ENCODE assay signal across 8 cellular contexts in genomic region chrX:130165703-130166502, GRCh38.
A peak's percentile ranks its signal among the peaks of the same experiment; 100 is the strongest.
DNase-seq lines count a peak whose midpoint lies in the region; ATAC-seq lines count a peak whose summit lies in the region.

Gene AIFM1, minus strand, starts transcription at chrX:130165841. Its CDS starts 185 bp downstream, at chrX:130165656.

- H3K27ac ChIP-seq in BLaER1, result peak within 1 kb of the TSS; percentile 77

- ATAC-seq in GM19351 (IDR thresholded peaks at IDR 0.05; ENCODE audit: unreplicated experiment), result peak; percentile 90
- ATAC-seq in HG03521 (IDR thresholded peaks at IDR 0.05; ENCODE audit: unreplicated experiment), result peak; percentile 91

- H3K4me1 ChIP-seq in BLaER1, result peaks cover 24% of the 10 kb centered on the region

- H3K27me3 ChIP-seq in BLaER1, result peaks cover 60% of the 10 kb centered on the region

- DNase-seq in NCI-H748 (lab: John Stamatoyannopoulos, UW; ENCODE audit: unreplicated experiment) (peak; percentile 97), dedifferentiated amniotic fluid mesenchymal stem cell (ENCODE audit: extremely low spot score) (peak; percentile 87), left kidney (ENCODE audit: low read depth, low spot score) (peak; percentile 97)
- peak; percentile 81 for DNase-seq in activated CD4-positive, alpha-beta T cell treated with anti-CD3 and anti-CD28 coated beads, Interleukin-2, amount 50 U/mL, for 1 hour
- peak; percentile 86 to 87 for DNase-seq in stimulated activated CD4-positive, alpha-beta T cell treated with anti-CD3 and anti-CD28 coated beads, Interleukin-2, amount 100 ng/mL, for 24 hours

- H4K20me1 ChIP-seq in BLaER1, result 0 out of 2 replicates have a peak, but pooled peaks cover 16% of the 10 kb centered on the region

- peak within 1 kb of the TSS; percentile 82 for H3K9ac ChIP-seq in BLaER1

- peak within 1 kb of the TSS; percentile 76 for H3K4me3 ChIP-seq in BLaER1

- peaks cover 3% of the 10 kb centered on the region; the same call in 1 of the 2 replicates for H3K9me3 ChIP-seq in BLaER1

- no peaks in the 10 kb centered on the region for H3K36me3 ChIP-seq in BLaER1

- peak within 1 kb of the TSS; percentile 68 for H3K4me2 ChIP-seq in BLaER1

Comparison
In these comparisons a context has a peak if more than half of its experiments do, and no peak if none do; other contexts are left out.
1. Peak in every context shown above with its lines: DNase-seq, ATAC-seq, H3K4me3 ChIP-seq and H3K27ac ChIP-seq.